Comparison of ENCODE assay signal across 17 cellular contexts in the genomic region with DNA sequence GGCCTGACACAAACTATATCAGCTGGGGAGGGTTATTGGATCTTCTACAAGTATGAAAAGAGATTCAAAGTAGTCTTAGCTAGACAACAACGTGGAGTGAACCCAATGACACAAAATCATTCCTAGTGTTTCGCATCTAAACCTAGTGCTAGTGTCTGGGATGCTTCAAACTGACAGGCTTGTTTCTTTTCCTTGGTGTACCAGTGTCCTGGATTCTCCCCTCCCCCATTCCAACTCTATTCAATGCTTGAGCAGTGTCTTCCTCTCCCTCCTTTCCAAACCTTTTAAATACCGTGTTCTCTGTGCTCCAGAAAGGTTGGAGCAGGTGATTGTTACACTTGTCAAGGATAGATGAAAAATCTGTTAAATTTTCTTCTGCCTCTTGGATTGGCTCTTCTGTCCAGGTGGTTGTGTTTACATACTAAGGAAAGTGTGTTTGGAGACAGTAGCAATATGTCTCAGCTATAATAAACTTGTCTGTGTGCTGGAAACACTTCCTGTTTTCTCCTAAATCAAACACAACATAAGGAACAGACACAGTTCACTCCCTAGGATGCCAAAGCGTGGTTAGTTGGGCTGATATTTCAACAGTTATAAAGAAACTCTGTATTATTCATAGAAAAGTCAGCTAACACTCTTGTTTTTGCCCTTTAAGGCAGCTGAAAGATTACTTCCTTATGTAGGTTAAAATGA. TPM values are rescaled to one million over a fixed set of nuclear protein-coding genes. Genes with fewer than 3 reads are reported as not detected.
DNase-seq lines count a peak whose midpoint lies in the region; ATAC-seq lines count a peak whose summit lies in the region.
"Had no signal": no experiment of that assay in that cellular context is flagged by ENCODE, and none has a peak within 500 bp of the region (broad histone marks: within the 10 kb centered on the region; RNA-seq: fewer than 3 reads in every experiment).

No MANE protein-coding gene starts in this region.

- in situ Hi-C loops in SK-MEL-5 (cut with HindIII; ENCODE audit: low pct_unique_long_range_greater_than_20kb, low sequenced_read_pairs), result no loop called here

- ATAC-seq in HG02759 (IDR thresholded peaks at IDR 0.05; ENCODE audit: unreplicated experiment), result no peak
- ATAC-seq: activated T-cell treated with anti-CD3 and anti-CD28 coated beads, Interleukin-2, amount 50 U/mL, for 72 hours; effector memory CD8-positive, alpha-beta T cell; K562 had no signal

- DNase-seq in DMS153 treated with DMSO at 0.1 percent for 48 hours (lab: John Stamatoyannopoulos, UW; ENCODE audit: unreplicated experiment), result peak; percentile 57
- DNase-seq in LHCN-M2 (ENCODE audit: low read depth), result peak; percentile 14
- peak; percentile 15 for DNase-seq in SK-MEL-5 (ENCODE audit: low read depth, low spot score)
- peak; percentile 39 for DNase-seq in left kidney (ENCODE audit: low read depth, low spot score)
- no peak for DNase-seq in DMS114 treated with DMSO at 0.1 percent for 48 hours (lab: John Stamatoyannopoulos, UW; ENCODE audit: unreplicated experiment)
- DNase-seq in EL, result no peak
- DNase-seq in stimulated activated CD4-positive, alpha-beta T cell treated with anti-CD3 and anti-CD28 coated beads, Interleukin-4, amount 100 ng/mL, for 24 hours, result no peak
- DNase-seq: activated CD4-positive, CD25-positive, alpha-beta regulatory T cell treated with anti-CD3 and anti-CD28 coated beads, Interleukin-2, amount 50 U/mL, for 72 hours; activated T-cell treated with anti-CD3 and anti-CD28 coated beads, Interleukin-2, amount 50 U/mL, for 72 hours; effector memory CD8-positive, alpha-beta T cell; glutamatergic neuron; SK-N-SH; stimulated activated CD4-positive, alpha-beta T cell treated with anti-CD3 and anti-CD28 coated beads, Interleukin-1b, Interleukin-23, amount 100 ng/mL, for 48 hours; stimulated activated naive B cell treated with anti-CD40 and anti-IgM and Interleukin-4, amounts not matched to agents 10 μg/mL and 1 μg/mL and 100 μg/mL, for 72 hours had no signal

RNA-seq across cellular contexts. Expression of gene GUCY2C, which starts 14.4 kb away (rescaled TPM):
- total RNA-seq in LHCN-M2 (2014; rRNA removed), result not detected in 2 replicates
- not detected for polyA plus RNA-seq in LHCN-M2 (2012)
- total RNA-seq in SK-MEL-5 (2014; rRNA removed; shearing (Covaris generic)), result 0.03 and 0.11 TPM in 2 replicates
- 0.05 TPM in 1 of 2 replicates, not detected in the other for polyA plus RNA-seq in SK-MEL-5 (2015; cell fraction: cytosol; rRNA removed)
- polyA plus RNA-seq in SK-MEL-5 (2015; cell fraction: nucleus; rRNA removed), result not detected in 2 replicates
- total RNA-seq: activated T-cell treated with anti-CD3 and anti-CD28 coated beads, Interleukin-2, amount 50 U/mL, for 72 hours; lung microvascular endothelial cell had no signal
- polyA plus RNA-seq: SK-N-SH had no signal

Comparison
In these comparisons a context has a peak if more than half of its experiments do, and no peak if none do; other contexts are left out.
1. DNase-seq: peak in DMS153 treated with DMSO at 0.1 percent for 48 hours (single experiment), LHCN-M2 (single experiment), SK-MEL-5 (single experiment) and left kidney (single experiment); none in DMS114 treated with DMSO at 0.1 percent for 48 hours (single experiment), EL (single experiment) and stimulated activated CD4-positive, alpha-beta T cell treated with anti-CD3 and anti-CD28 coated beads, Interleukin-4, amount 100 ng/mL, for 24 hours (single experiment).